Comparison of ENCODE assay signal across 28 cellular contexts in the genomic region with DNA sequence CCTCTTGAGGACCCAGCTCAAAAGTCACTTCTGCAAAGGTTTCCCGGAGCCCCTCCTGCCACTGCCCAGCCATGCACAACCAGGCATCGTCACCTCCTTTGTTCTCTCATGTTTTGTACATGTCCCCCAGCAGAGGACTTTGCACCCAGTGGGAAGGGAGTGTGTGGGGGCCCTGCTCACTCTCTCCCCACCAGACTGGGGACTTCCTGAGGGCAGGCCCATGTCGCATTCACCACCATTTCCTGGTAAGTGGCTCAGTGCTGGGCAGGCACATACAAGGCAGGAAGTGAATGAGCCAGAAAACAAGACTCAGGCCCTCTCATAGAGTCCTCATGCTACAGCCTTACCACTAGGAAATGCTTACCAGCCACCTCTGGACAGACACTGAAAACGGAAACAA. TPM values are rescaled to one million over a fixed set of nuclear protein-coding genes. Genes with fewer than 3 reads are reported as not detected.
DNase-seq lines count a peak whose midpoint lies in the region; ATAC-seq lines count a peak whose summit lies in the region.
"Had no signal": no experiment of that assay in that cellular context is flagged by ENCODE, and none has a peak within 500 bp of the region (broad histone marks: within the 10 kb centered on the region; RNA-seq: fewer than 3 reads in every experiment).

No MANE protein-coding gene starts in this region.

- H3K27ac Mint-ChIP-seq in activated naive CD8-positive, alpha-beta T cell treated with anti-CD3 and anti-CD28 coated beads, Interleukin-2, amount 10 ng/mL, durations not matched to agents 7 days and 5 days: peak overlapping the region; percentile 49
- no peak overlapping the region for H3K27ac Mint-ChIP-seq in activated naive CD8-positive, alpha-beta T cell treated with anti-CD3 and anti-CD28 coated beads for 36 hours
- H3K27ac Mint-ChIP-seq in activated CD8-positive, alpha-beta T cell treated with anti-CD3 and anti-CD28 coated beads, Interleukin-2, amount 10 ng/mL, durations not matched to agents 7 days and 5 days: peak overlapping the region; percentile 50
- H3K27ac Mint-ChIP-seq: activated CD4-positive, alpha-beta T cell treated with anti-CD3 and anti-CD28 coated beads, Interleukin-2, amount 10 ng/mL, durations not matched to agents 24 days and 14 days; activated naive CD4-positive, alpha-beta T cell treated with anti-CD3 and anti-CD28 coated beads, Interleukin-2, amount 50 U/mL, for 24 hours; activated T-helper 1 cell treated with anti-CD3 and anti-CD28 coated beads, Interleukin-12 subunit alpha, Interleukin-12 subunit beta, Interleukin-2, Interleukin-4 antibody, amounts not matched to agents 30 ng/mL and 10 ng/mL and 1 ng/mL, durations not matched to agents 14 hours and 24 hours and 36 hours; naive thymus-derived CD4-positive, alpha-beta T cell had no signal

- peaks cover 17% of the 10 kb centered on the region for H3K4me1 Mint-ChIP-seq in activated naive CD8-positive, alpha-beta T cell treated with anti-CD3 and anti-CD28 coated beads, Interleukin-2, amount 10 ng/mL, durations not matched to agents 7 days and 5 days
- peaks cover 19% of the 10 kb centered on the region for H3K4me1 Mint-ChIP-seq in activated naive CD8-positive, alpha-beta T cell treated with anti-CD3 and anti-CD28 coated beads for 36 hours
- H3K4me1 Mint-ChIP-seq in activated CD8-positive, alpha-beta T cell treated with anti-CD3 and anti-CD28 coated beads, Interleukin-2, amount 10 ng/mL, durations not matched to agents 7 days and 5 days (ENCODE audit: low read depth): peaks cover 32% of the 10 kb centered on the region

- ATAC-seq in activated naive CD8-positive, alpha-beta T cell treated with anti-CD3 and anti-CD28 coated beads, Interleukin-2, amount 10 ng/mL, durations not matched to agents 7 days and 5 days (ENCODE audit: low read depth): peak; percentile 66
- no peak for ATAC-seq in activated CD8-positive, alpha-beta T cell treated with anti-CD3 and anti-CD28 coated beads, Interleukin-2, amount 10 ng/mL, durations not matched to agents 7 days and 5 days
- ATAC-seq in GM18909 (IDR thresholded peaks at IDR 0.05; ENCODE audit: poor library complexity, unreplicated experiment) (no peak), GM21390 (IDR thresholded peaks at IDR 0.05; ENCODE audit: unreplicated experiment) (no peak), GM19023 (IDR thresholded peaks at IDR 0.05; ENCODE audit: unreplicated experiment) (no peak)
- ATAC-seq: gastroesophageal sphincter; HCT116; naive thymus-derived CD4-positive, alpha-beta T cell had no signal

- H3K4me3 Mint-ChIP-seq in activated naive CD8-positive, alpha-beta T cell treated with anti-CD3 and anti-CD28 coated beads, Interleukin-2, amount 10 ng/mL, durations not matched to agents 7 days and 5 days: peak overlapping the region; percentile 10
- no peak overlapping the region for H3K4me3 Mint-ChIP-seq in activated naive CD8-positive, alpha-beta T cell treated with anti-CD3 and anti-CD28 coated beads for 36 hours
- no peak overlapping the region for H3K4me3 Mint-ChIP-seq in activated CD8-positive, alpha-beta T cell treated with anti-CD3 and anti-CD28 coated beads, Interleukin-2, amount 10 ng/mL, durations not matched to agents 7 days and 5 days
- H3K4me3 Mint-ChIP-seq: activated CD4-positive, alpha-beta T cell treated with anti-CD3 and anti-CD28 coated beads, Interleukin-2, amount 10 ng/mL, durations not matched to agents 24 days and 14 days; activated naive CD4-positive, alpha-beta T cell treated with anti-CD3 and anti-CD28 coated beads, Interleukin-2, amount 50 U/mL, for 24 hours; activated T-helper 1 cell treated with anti-CD3 and anti-CD28 coated beads, Interleukin-12 subunit alpha, Interleukin-12 subunit beta, Interleukin-2, Interleukin-4 antibody, amounts not matched to agents 30 ng/mL and 10 ng/mL and 1 ng/mL, durations not matched to agents 14 hours and 24 hours and 36 hours; naive thymus-derived CD4-positive, alpha-beta T cell had no signal

- peaks cover 6% of the 10 kb centered on the region for H3K9me3 Mint-ChIP-seq in activated naive CD8-positive, alpha-beta T cell treated with anti-CD3 and anti-CD28 coated beads, Interleukin-2, amount 10 ng/mL, durations not matched to agents 7 days and 5 days
- H3K9me3 Mint-ChIP-seq in activated naive CD8-positive, alpha-beta T cell treated with anti-CD3 and anti-CD28 coated beads for 36 hours: no peaks in the 10 kb centered on the region
- peaks cover 6% of the 10 kb centered on the region for H3K9me3 Mint-ChIP-seq in activated CD8-positive, alpha-beta T cell treated with anti-CD3 and anti-CD28 coated beads, Interleukin-2, amount 10 ng/mL, durations not matched to agents 7 days and 5 days (ENCODE audit: insufficient read depth)
- H3K9me3 Mint-ChIP-seq: activated naive CD4-positive, alpha-beta T cell treated with anti-CD3 and anti-CD28 coated beads, Interleukin-2, amount 50 U/mL, for 24 hours had no signal

- DNase-seq in activated naive CD8-positive, alpha-beta T cell treated with anti-CD3 and anti-CD28 coated beads, Interleukin-2, amount 10 ng/mL, durations not matched to agents 7 days and 5 days: no peak
- DNase-seq in activated naive CD8-positive, alpha-beta T cell treated with anti-CD3 and anti-CD28 coated beads for 36 hours: no peak
- DNase-seq in activated CD8-positive, alpha-beta T cell treated with anti-CD3 and anti-CD28 coated beads, Interleukin-2, amount 10 ng/mL, durations not matched to agents 7 days and 5 days: peak; percentile 32
- peak; percentile 79 for DNase-seq in mesenteric fat pad (ENCODE audit: low spot score)
- DNase-seq: ACHN; activated CD4-positive, alpha-beta T cell treated with anti-CD3 and anti-CD28 coated beads, Interleukin-2, amount 10 ng/mL, durations not matched to agents 24 days and 14 days; aorta; BE2C; colonic mucosa; effector CD4-positive, alpha-beta T cell; IMR-90; kidney glomerular epithelial cell; NCI-H1694; NCI-H446; RPMI8226; SJCRH30; stimulated activated naive CD4-positive, alpha-beta T cell; SW 1271; T1000; WERI-Rb-1 had no signal

- no peaks in the 10 kb centered on the region for H3K27me3 Mint-ChIP-seq in activated naive CD8-positive, alpha-beta T cell treated with anti-CD3 and anti-CD28 coated beads, Interleukin-2, amount 10 ng/mL, durations not matched to agents 7 days and 5 days
- no peaks in the 10 kb centered on the region for H3K27me3 Mint-ChIP-seq in activated naive CD8-positive, alpha-beta T cell treated with anti-CD3 and anti-CD28 coated beads for 36 hours
- no peaks in the 10 kb centered on the region for H3K27me3 Mint-ChIP-seq in activated CD8-positive, alpha-beta T cell treated with anti-CD3 and anti-CD28 coated beads, Interleukin-2, amount 10 ng/mL, durations not matched to agents 7 days and 5 days (ENCODE audit: low read depth)
- H3K27me3 Mint-ChIP-seq: activated CD4-positive, alpha-beta T cell treated with anti-CD3 and anti-CD28 coated beads, Interleukin-2, amount 10 ng/mL, durations not matched to agents 24 days and 14 days; activated naive CD4-positive, alpha-beta T cell treated with anti-CD3 and anti-CD28 coated beads, Interleukin-2, amount 50 U/mL, for 24 hours; naive thymus-derived CD4-positive, alpha-beta T cell had no signal

- H3K36me3 Mint-ChIP-seq in activated naive CD8-positive, alpha-beta T cell treated with anti-CD3 and anti-CD28 coated beads, Interleukin-2, amount 10 ng/mL, durations not matched to agents 7 days and 5 days: peaks cover 14% of the 10 kb centered on the region
- H3K36me3 Mint-ChIP-seq in activated naive CD8-positive, alpha-beta T cell treated with anti-CD3 and anti-CD28 coated beads for 36 hours: no peaks in the 10 kb centered on the region
- H3K36me3 Mint-ChIP-seq in activated CD8-positive, alpha-beta T cell treated with anti-CD3 and anti-CD28 coated beads, Interleukin-2, amount 10 ng/mL, durations not matched to agents 7 days and 5 days (ENCODE audit: low read depth): peaks cover 17% of the 10 kb centered on the region

- CTCF ChIA-PET in activated CD8-positive, alpha-beta T cell treated with anti-CD3 and anti-CD28 coated beads, Interleukin-2, amount 10 ng/mL, durations not matched to agents 7 days and 5 days (lab: Charles Lee): no interaction called here

- POLR2A ChIA-PET in activated naive CD8-positive, alpha-beta T cell treated with anti-CD3 and anti-CD28 coated beads, Interleukin-2, amount 10 ng/mL, durations not matched to agents 7 days and 5 days (lab: Charles Lee): no interaction called here
- POLR2A ChIA-PET in activated CD8-positive, alpha-beta T cell treated with anti-CD3 and anti-CD28 coated beads, Interleukin-2, amount 10 ng/mL, durations not matched to agents 7 days and 5 days (lab: Charles Lee): no interaction called here

RNA-seq across cellular contexts. Expression of gene MRPL35, which starts 18.9 kb away (rescaled TPM):
- 10 to 100 TPM; 38.5 to 39.7 TPM for total RNA-seq in activated naive CD8-positive, alpha-beta T cell treated with anti-CD3 and anti-CD28 coated beads, Interleukin-2, amount 10 ng/mL, durations not matched to agents 7 days and 5 days
- total RNA-seq in activated naive CD8-positive, alpha-beta T cell treated with anti-CD3 and anti-CD28 coated beads for 36 hours: 100 to 1,000 TPM in 1 of 2 experiments, 10 to 100 TPM in 1; 93.9 to 105 TPM
- 10 to 100 TPM; 55.7 to 58.4 TPM for total RNA-seq in activated CD8-positive, alpha-beta T cell treated with anti-CD3 and anti-CD28 coated beads, Interleukin-2, amount 10 ng/mL, durations not matched to agents 7 days and 5 days
- 30.9 TPM for total RNA-seq in mesenteric fat pad

RNA-seq across cellular contexts. Expression of gene IMMT, which starts 22.9 kb away (rescaled TPM):
- 100 to 1,000 TPM; 121 to 122 TPM for total RNA-seq in activated naive CD8-positive, alpha-beta T cell treated with anti-CD3 and anti-CD28 coated beads, Interleukin-2, amount 10 ng/mL, durations not matched to agents 7 days and 5 days
- total RNA-seq in activated naive CD8-positive, alpha-beta T cell treated with anti-CD3 and anti-CD28 coated beads for 36 hours: 100 to 1,000 TPM; 154 to 163 TPM
- total RNA-seq in activated CD8-positive, alpha-beta T cell treated with anti-CD3 and anti-CD28 coated beads, Interleukin-2, amount 10 ng/mL, durations not matched to agents 7 days and 5 days: 100 to 1,000 TPM; 126 to 132 TPM
- total RNA-seq in mesenteric fat pad: 85.2 TPM

Comparison
In these comparisons a context has a peak if more than half of its experiments do, and no peak if none do; other contexts are left out.
1. DNase-seq: peak in activated CD8-positive, alpha-beta T cell treated with anti-CD3 and anti-CD28 coated beads, Interleukin-2, amount 10 ng/mL, durations not matched to agents 7 days and 5 days (single experiment) and mesenteric fat pad (single experiment); none in activated naive CD8-positive, alpha-beta T cell treated with anti-CD3 and anti-CD28 coated beads, Interleukin-2, amount 10 ng/mL, durations not matched to agents 7 days and 5 days (single experiment) and activated naive CD8-positive, alpha-beta T cell treated with anti-CD3 and anti-CD28 coated beads for 36 hours (single experiment).